In the genomic region with DNA sequence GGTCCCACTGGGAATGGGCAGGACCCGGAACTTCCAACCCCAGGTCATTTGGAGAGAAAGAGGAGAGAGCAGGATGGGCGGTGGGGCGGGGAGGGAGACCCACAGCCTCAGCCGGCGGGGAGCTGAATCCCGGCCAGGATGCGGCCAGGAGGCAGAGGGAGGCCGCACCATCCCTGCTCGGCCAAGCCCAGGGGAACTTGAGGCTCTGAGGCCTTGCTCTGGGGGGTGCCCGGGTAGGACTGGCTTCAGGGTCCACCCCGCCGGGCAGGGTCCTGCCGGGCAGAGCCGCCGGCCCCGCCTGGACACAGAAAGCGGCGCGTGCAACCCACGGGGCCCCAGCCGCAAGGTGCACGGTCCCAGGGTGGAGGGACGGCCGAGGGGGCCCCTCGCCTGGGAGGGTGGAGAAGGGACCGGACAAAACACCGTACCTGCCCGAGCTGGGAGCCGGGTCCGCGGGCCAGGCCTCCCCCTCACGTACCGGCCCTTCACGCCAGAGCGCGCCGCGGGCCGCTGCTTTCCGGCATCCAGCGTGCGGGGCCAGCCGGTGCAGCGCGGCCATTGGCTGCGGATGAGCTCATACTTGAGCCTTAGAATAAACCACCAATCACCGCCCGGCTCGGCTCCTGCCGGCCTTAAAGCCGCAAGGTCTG, we compare ENCODE assay signal across 1 cellular context.
A peak's percentile ranks its signal among the peaks of the same experiment; 100 is the strongest.
TF ChIP-seq lines count a peak whose summit lies in the region.

A gene with protein sequence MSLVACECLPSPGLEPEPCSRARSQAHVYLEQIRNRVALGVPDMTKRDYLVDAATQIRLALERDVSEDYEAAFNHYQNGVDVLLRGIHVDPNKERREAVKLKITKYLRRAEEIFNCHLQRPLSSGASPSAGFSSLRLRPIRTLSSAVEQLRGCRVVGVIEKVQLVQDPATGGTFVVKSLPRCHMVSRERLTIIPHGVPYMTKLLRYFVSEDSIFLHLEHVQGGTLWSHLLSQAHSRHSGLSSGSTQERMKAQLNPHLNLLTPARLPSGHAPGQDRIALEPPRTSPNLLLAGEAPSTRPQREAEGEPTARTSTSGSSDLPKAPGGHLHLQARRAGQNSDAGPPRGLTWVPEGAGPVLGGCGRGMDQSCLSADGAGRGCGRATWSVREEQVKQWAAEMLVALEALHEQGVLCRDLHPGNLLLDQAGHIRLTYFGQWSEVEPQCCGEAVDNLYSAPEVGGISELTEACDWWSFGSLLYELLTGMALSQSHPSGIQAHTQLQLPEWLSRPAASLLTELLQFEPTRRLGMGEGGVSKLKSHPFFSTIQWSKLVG (minus strand): TSS at position 509 of the 650 bp plus-strand sequence. CDS start 1,719 bp downstream, outside the sequence.

TF ChIP-seq in H1, 55 proteins besides CTCF, POLR2A, EP300 and RAD21 (continued from another document):
- TF ChIP-seq TBP (IDR thresholded peaks at IDR 0.05; ENCODE audit: low read depth, low read length): no peak
- no peak for TF ChIP-seq FOSL1 (IDR thresholded peaks at IDR 0.05; ENCODE audit: insufficient read depth, low read depth, low read length)
- no peak for TF ChIP-seq CEBPB (IDR thresholded peaks at IDR 0.05; ENCODE audit: low read depth, low read length)
- TF ChIP-seq, protein P1, sequence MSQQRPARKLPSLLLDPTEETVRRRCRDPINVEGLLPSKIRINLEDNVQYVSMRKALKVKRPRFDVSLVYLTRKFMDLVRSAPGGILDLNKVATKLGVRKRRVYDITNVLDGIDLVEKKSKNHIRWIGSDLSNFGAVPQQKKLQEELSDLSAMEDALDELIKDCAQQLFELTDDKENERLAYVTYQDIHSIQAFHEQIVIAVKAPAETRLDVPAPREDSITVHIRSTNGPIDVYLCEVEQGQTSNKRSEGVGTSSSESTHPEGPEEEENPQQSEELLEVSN (IDR thresholded peaks at IDR 0.05): no peak
- peak; percentile 74 for TF ChIP-seq KDM4A (IDR thresholded peaks at IDR 0.05; ENCODE audit: low read depth, low read length, severe bottlenecking)
- TF ChIP-seq SIX5 (IDR thresholded peaks at IDR 0.05; ENCODE audit: low read depth, low read length): no peak
- TF ChIP-seq HDAC6 (IDR thresholded peaks at IDR 0.05; ENCODE audit: low read depth, low read length): no peak
- no peak for TF ChIP-seq CBX5 (IDR thresholded peaks at IDR 0.05; ENCODE audit: low read depth, low read length)
- no peak for TF ChIP-seq HDAC2 (IDR thresholded peaks at IDR 0.05; ENCODE audit: borderline replicate concordance in 1 of 2, low read depth in 2 of 2, low read length in 2 of 2)
- no peak for TF ChIP-seq ZNF274 (IDR thresholded peaks at IDR 0.05; ENCODE audit: borderline replicate concordance, extremely low read depth, low read length)
- TF ChIP-seq SAP30 (IDR thresholded peaks at IDR 0.05; ENCODE audit: insufficient read depth, insufficient replicate concordance, low read length): no peak
- no peak for TF ChIP-seq CTBP2 (IDR thresholded peaks at IDR 0.05; ENCODE audit: borderline replicate concordance, insufficient read depth, insufficient read length, low read length)
- TF ChIP-seq, protein P2, sequence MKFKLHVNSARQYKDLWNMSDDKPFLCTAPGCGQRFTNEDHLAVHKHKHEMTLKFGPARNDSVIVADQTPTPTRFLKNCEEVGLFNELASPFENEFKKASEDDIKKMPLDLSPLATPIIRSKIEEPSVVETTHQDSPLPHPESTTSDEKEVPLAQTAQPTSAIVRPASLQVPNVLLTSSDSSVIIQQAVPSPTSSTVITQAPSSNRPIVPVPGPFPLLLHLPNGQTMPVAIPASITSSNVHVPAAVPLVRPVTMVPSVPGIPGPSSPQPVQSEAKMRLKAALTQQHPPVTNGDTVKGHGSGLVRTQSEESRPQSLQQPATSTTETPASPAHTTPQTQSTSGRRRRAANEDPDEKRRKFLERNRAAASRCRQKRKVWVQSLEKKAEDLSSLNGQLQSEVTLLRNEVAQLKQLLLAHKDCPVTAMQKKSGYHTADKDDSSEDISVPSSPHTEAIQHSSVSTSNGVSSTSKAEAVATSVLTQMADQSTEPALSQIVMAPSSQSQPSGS (IDR thresholded peaks at IDR 0.05; ENCODE audit: low read length): peak; percentile 92
- TF ChIP-seq SP2 (IDR thresholded peaks at IDR 0.05; ENCODE audit: low read length): no peak
- TF ChIP-seq TAF1 (IDR thresholded peaks at IDR 0.05; ENCODE audit: low read depth, low read length): peak; percentile 46; the same call in 1 of the 2 replicates
- no peak for TF ChIP-seq GTF2F1 (IDR thresholded peaks at IDR 0.05; ENCODE audit: borderline replicate concordance, low read depth, low read length)
- TF ChIP-seq YY1 (IDR thresholded peaks at IDR 0.05; ENCODE audit: low read depth, low read length): no peak
- TF ChIP-seq SRF (IDR thresholded peaks at IDR 0.05; ENCODE audit: low read depth, low read length): no peak
- TF ChIP-seq NANOG (IDR thresholded peaks at IDR 0.05; ENCODE audit: insufficient read depth, low read depth, low read length, poor library complexity, severe bottlenecking): no peak
- TF ChIP-seq, protein P3, sequence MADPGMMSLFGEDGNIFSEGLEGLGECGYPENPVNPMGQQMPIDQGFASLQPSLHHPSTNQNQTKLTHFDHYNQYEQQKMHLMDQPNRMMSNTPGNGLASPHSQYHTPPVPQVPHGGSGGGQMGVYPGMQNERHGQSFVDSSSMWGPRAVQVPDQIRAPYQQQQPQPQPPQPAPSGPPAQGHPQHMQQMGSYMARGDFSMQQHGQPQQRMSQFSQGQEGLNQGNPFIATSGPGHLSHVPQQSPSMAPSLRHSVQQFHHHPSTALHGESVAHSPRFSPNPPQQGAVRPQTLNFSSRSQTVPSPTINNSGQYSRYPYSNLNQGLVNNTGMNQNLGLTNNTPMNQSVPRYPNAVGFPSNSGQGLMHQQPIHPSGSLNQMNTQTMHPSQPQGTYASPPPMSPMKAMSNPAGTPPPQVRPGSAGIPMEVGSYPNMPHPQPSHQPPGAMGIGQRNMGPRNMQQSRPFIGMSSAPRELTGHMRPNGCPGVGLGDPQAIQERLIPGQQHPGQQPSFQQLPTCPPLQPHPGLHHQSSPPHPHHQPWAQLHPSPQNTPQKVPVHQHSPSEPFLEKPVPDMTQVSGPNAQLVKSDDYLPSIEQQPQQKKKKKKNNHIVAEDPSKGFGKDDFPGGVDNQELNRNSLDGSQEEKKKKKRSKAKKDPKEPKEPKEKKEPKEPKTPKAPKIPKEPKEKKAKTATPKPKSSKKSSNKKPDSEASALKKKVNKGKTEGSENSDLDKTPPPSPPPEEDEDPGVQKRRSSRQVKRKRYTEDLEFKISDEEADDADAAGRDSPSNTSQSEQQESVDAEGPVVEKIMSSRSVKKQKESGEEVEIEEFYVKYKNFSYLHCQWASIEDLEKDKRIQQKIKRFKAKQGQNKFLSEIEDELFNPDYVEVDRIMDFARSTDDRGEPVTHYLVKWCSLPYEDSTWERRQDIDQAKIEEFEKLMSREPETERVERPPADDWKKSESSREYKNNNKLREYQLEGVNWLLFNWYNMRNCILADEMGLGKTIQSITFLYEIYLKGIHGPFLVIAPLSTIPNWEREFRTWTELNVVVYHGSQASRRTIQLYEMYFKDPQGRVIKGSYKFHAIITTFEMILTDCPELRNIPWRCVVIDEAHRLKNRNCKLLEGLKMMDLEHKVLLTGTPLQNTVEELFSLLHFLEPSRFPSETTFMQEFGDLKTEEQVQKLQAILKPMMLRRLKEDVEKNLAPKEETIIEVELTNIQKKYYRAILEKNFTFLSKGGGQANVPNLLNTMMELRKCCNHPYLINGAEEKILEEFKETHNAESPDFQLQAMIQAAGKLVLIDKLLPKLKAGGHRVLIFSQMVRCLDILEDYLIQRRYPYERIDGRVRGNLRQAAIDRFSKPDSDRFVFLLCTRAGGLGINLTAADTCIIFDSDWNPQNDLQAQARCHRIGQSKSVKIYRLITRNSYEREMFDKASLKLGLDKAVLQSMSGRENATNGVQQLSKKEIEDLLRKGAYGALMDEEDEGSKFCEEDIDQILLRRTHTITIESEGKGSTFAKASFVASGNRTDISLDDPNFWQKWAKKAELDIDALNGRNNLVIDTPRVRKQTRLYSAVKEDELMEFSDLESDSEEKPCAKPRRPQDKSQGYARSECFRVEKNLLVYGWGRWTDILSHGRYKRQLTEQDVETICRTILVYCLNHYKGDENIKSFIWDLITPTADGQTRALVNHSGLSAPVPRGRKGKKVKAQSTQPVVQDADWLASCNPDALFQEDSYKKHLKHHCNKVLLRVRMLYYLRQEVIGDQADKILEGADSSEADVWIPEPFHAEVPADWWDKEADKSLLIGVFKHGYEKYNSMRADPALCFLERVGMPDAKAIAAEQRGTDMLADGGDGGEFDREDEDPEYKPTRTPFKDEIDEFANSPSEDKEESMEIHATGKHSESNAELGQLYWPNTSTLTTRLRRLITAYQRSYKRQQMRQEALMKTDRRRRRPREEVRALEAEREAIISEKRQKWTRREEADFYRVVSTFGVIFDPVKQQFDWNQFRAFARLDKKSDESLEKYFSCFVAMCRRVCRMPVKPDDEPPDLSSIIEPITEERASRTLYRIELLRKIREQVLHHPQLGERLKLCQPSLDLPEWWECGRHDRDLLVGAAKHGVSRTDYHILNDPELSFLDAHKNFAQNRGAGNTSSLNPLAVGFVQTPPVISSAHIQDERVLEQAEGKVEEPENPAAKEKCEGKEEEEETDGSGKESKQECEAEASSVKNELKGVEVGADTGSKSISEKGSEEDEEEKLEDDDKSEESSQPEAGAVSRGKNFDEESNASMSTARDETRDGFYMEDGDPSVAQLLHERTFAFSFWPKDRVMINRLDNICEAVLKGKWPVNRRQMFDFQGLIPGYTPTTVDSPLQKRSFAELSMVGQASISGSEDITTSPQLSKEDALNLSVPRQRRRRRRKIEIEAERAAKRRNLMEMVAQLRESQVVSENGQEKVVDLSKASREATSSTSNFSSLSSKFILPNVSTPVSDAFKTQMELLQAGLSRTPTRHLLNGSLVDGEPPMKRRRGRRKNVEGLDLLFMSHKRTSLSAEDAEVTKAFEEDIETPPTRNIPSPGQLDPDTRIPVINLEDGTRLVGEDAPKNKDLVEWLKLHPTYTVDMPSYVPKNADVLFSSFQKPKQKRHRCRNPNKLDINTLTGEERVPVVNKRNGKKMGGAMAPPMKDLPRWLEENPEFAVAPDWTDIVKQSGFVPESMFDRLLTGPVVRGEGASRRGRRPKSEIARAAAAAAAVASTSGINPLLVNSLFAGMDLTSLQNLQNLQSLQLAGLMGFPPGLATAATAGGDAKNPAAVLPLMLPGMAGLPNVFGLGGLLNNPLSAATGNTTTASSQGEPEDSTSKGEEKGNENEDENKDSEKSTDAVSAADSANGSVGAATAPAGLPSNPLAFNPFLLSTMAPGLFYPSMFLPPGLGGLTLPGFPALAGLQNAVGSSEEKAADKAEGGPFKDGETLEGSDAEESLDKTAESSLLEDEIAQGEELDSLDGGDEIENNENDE (IDR thresholded peaks at IDR 0.05; ENCODE audit: insufficient replicate concordance, low read length): no peak
- TF ChIP-seq GABPA (IDR thresholded peaks at IDR 0.05; ENCODE audit: borderline replicate concordance, insufficient read depth, low read length): no peak
- TF ChIP-seq ASH2L (IDR thresholded peaks at IDR 0.05; ENCODE audit: low read length): peak; percentile 57
- no peak for TF ChIP-seq SUZ12 (IDR thresholded peaks at IDR 0.05; ENCODE audit: low read length)
- no peak for TF ChIP-seq BCL11A (IDR thresholded peaks at IDR 0.05; ENCODE audit: low read depth in 2 of 2, low read length in 2 of 2)
- TF ChIP-seq PHF8 (conservative IDR thresholded peaks at IDR 0.05; ENCODE audit: low read depth, low read length): peak; percentile 83
- TF ChIP-seq POU5F1 (IDR thresholded peaks at IDR 0.05; ENCODE audit: low read depth, low read length): no peak
- no peak for TF ChIP-seq RNF2 (IDR thresholded peaks at IDR 0.05; ENCODE audit: borderline replicate concordance, low read depth, low read length, missing control alignments, poor library complexity, severe bottlenecking)
- no peak for TF ChIP-seq TCF12 (IDR thresholded peaks at IDR 0.05; ENCODE audit: low read depth, low read length)
- TF ChIP-seq MAFK (IDR thresholded peaks at IDR 0.05; ENCODE audit: low read depth, low read length): no peak
- TF ChIP-seq SP1 (IDR thresholded peaks at IDR 0.05; ENCODE audit: low read depth, low read length): no peak
- TF ChIP-seq CHD1 (IDR thresholded peaks at IDR 0.05; ENCODE audit: low read depth, low read length): no peak
- no peak for TF ChIP-seq SIRT6 (IDR thresholded peaks at IDR 0.05; ENCODE audit: low read length)
- no peak for TF ChIP-seq JUN (IDR thresholded peaks at IDR 0.05; ENCODE audit: low read depth, low read length)
- TF ChIP-seq, protein P4, sequence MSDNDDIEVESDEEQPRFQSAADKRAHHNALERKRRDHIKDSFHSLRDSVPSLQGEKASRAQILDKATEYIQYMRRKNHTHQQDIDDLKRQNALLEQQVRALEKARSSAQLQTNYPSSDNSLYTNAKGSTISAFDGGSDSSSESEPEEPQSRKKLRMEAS (IDR thresholded peaks at IDR 0.05): peak; percentile 45
- TF ChIP-seq KDM1A (IDR thresholded peaks at IDR 0.05; ENCODE audit: borderline replicate concordance, low read length): no peak; the same call in 1 of the 2 replicates
- no peak for TF ChIP-seq EGR1 (IDR thresholded peaks at IDR 0.05; ENCODE audit: borderline replicate concordance, low read depth, low read length)
- no peak for TF ChIP-seq TEAD4 (IDR thresholded peaks at IDR 0.05; ENCODE audit: low read depth, low read length)
- no peak for TF ChIP-seq CBX8 (IDR thresholded peaks at IDR 0.05; ENCODE audit: borderline replicate concordance, low read depth, low read length)
- TF ChIP-seq CHD2 (IDR thresholded peaks at IDR 0.05; ENCODE audit: low read length): no peak
- TF ChIP-seq, protein P5, sequence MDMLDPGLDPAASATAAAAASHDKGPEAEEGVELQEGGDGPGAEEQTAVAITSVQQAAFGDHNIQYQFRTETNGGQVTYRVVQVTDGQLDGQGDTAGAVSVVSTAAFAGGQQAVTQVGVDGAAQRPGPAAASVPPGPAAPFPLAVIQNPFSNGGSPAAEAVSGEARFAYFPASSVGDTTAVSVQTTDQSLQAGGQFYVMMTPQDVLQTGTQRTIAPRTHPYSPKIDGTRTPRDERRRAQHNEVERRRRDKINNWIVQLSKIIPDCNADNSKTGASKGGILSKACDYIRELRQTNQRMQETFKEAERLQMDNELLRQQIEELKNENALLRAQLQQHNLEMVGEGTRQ (IDR thresholded peaks at IDR 0.05; ENCODE audit: low read length): no peak
- no peak for TF ChIP-seq RXRA (IDR thresholded peaks at IDR 0.05; ENCODE audit: insufficient read depth, low read depth, low read length)
- no peak for TF ChIP-seq SP4 (IDR thresholded peaks at IDR 0.05; ENCODE audit: low read length)
